Comparison of ENCODE assay signal across 10 cellular contexts in the genomic region with DNA sequence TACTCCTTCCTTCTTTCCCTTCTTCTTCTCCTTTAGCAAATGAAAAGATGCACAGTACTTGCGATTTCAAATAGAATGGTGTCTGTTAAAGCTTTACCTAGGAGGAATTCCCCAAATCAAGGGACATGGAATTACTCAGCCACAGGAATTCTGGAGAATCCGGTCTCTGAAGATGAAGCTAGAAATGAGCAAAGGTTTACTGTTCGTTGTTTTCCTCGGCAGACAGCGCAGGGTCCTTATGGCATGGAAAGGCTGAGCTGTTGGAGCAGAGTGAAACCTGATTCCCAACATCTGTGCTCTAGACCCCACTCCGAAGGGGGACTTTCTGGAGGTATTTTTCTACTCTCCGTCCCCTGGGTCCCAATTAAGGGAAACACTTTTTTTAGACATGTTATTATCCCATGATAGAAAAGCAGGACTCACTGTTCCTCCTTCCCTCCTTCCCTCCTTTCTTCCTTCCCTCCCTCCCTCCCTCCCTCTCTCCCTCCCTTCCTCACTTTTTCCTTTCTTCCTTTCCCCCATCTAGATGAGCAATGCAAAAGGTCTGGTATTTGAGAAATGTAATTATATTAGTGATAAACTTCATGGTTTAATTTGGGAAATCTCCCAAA. TPM values are rescaled to one million over a fixed set of nuclear protein-coding genes. Genes with fewer than 3 reads are reported as not detected.
DNase-seq lines count a peak whose midpoint lies in the region; ATAC-seq and TF ChIP-seq lines count a peak whose summit lies in the region.
"Had no signal": no experiment of that assay in that cellular context is flagged by ENCODE, and none has a peak within 500 bp of the region (broad histone marks: within the 10 kb centered on the region; RNA-seq: fewer than 3 reads in every experiment).

No MANE protein-coding gene starts in this region.

- no peaks in the 10 kb centered on the region for H3K4me1 ChIP-seq in GM23248 (ENCODE audit: insufficient read depth)

- peak overlapping the region; percentile 78 for H3K4me2 ChIP-seq in GM23248 (ENCODE audit: unreplicated experiment)

- no peaks in the 10 kb centered on the region for H3F3A ChIP-seq in GM23248 (ENCODE audit: insufficient read depth)

- H3K27me3 ChIP-seq in GM23248 (replicated peaks; ENCODE audit: insufficient read depth) = peaks cover 54% of the 10 kb centered on the region

- in situ Hi-C loops in GM23248 (cut with MboI) = loop anchor here (25.0 kb wide), 2 partner anchors 660 to 935 kb away; a partner anchor contains a TSS

- H3K27ac ChIP-seq in GM23248 = no peak overlapping the region

- no peak overlapping the region for H3K9ac ChIP-seq in GM23248

- peak overlapping the region; percentile 63 for H3K4me3 ChIP-seq in GM23248
- no peak overlapping the region for H3K4me3 ChIP-seq in fibroblast of mammary gland (ENCODE audit: control insufficient read depth, low read depth, low read length)
- H3K4me3 ChIP-seq: GM12878 had no signal

- H3K79me2 ChIP-seq in GM23248 (ENCODE audit: insufficient read depth) = no peaks in the 10 kb centered on the region

- DNase-seq in GM23248 (peak; percentile 36), NCI-H748 treated with DMSO at 0.1 percent for 48 hours (lab: John Stamatoyannopoulos, UW) (peak; percentile 17), fibroblast of mammary gland (ENCODE audit: low read depth) (peak; percentile 2), renal cortical epithelial cell (ENCODE audit: low read depth) (peak; percentile 49), activated gamma-delta T cell treated with Interleukin-2 at 50 U/mL for 16 hours (no peak), NCI-H526 treated with DMSO at 0.1 percent for 48 hours (lab: John Stamatoyannopoulos, UW) (no peak)
- DNase-seq: NCI-H1417 treated with DMSO at 0.1 percent for 48 hours had no signal

- H2AFZ ChIP-seq in GM23248 = peak overlapping the region; percentile 57

- no peak for TF ChIP-seq CTCF in fibroblast of mammary gland (conservative IDR thresholded peaks at IDR 0.05; ENCODE audit: control insufficient read depth, insufficient read depth, low read depth, low read length)

- no peaks in the 10 kb centered on the region for H3K36me3 ChIP-seq in GM23248 (ENCODE audit: low read depth)

- 4 to 6% methylated on average over 7 of the region's 7 CpGs for WGBS in GM23248 (ENCODE audit: low coverage in 1 of 2, low lambda C conversion rate in 2 of 2, missing lambda C conversion rate in 2 of 2), 2 experiments

- ATAC-seq in HG03439 (IDR thresholded peaks at IDR 0.05; ENCODE audit: unreplicated experiment) = no peak
- no peak for ATAC-seq in HG03097 (IDR thresholded peaks at IDR 0.05; ENCODE audit: low FRiP score, unreplicated experiment)

- H4K20me1 ChIP-seq in GM23248 (ENCODE audit: insufficient read depth) = no peaks in the 10 kb centered on the region

- no peaks in the 10 kb centered on the region for H3K9me3 ChIP-seq in GM23248 (ENCODE audit: low read depth)

- H3K9me2 ChIP-seq in GM23248 (ENCODE audit: insufficient read depth) = no peaks in the 10 kb centered on the region

RNA-seq across cellular contexts. Expression of a gene that starts 47.1 kb away (rescaled TPM):
- 3.0 and 3.3 TPM in 2 replicates for total RNA-seq in GM23248 (2014; rRNA removed; shearing (Covaris generic))
- polyA plus RNA-seq in GM23248 (2016; fragmentation: Nextera tagmentation; extraction: Ambion mirVana) = 2.9 and 3.2 TPM in 2 replicates
- 3.2 and 9.6 TPM in 2 replicates for total RNA-seq in renal cortical epithelial cell

Comparison
In these comparisons a context has a peak if more than half of its experiments do, and no peak if none do; other contexts are left out.
1. DNase-seq: peak in GM23248 (single experiment), NCI-H748 treated with DMSO at 0.1 percent for 48 hours (single experiment), fibroblast of mammary gland (single experiment) and renal cortical epithelial cell (single experiment); none in activated gamma-delta T cell treated with Interleukin-2 at 50 U/mL for 16 hours (single experiment) and NCI-H526 treated with DMSO at 0.1 percent for 48 hours (single experiment).